In genomic region chr3:26280517-26280916, GRCh38 we compare ENCODE assay signal across 21 cellular contexts.
A peak's percentile ranks its signal among the peaks of the same experiment; 100 is the strongest.
DNase-seq lines count a peak whose midpoint lies in the region; ATAC-seq and TF ChIP-seq lines count a peak whose summit lies in the region.
"Had no signal": no experiment of that assay in that cellular context is flagged by ENCODE, and none has a peak within 500 bp of the region (broad histone marks: within the 10 kb centered on the region; RNA-seq: fewer than 3 reads in every experiment).

No MANE protein-coding gene starts in this region.

- no peaks in the 10 kb centered on the region for H3K36me3 Mint-ChIP-seq in activated T-helper 17 cell treated with anti-CD3 and anti-CD28 coated beads, Interleukin-2, amount 50 U/mL, for 72 hours (ENCODE audit: low read depth)
- H3K36me3 Mint-ChIP-seq in osteocyte (ENCODE audit: unreplicated experiment): no peaks in the 10 kb centered on the region

- H3K27me3 ChIP-seq in trophoblast cell (ENCODE audit: insufficient read depth, low read length): no peaks in the 10 kb centered on the region
- H3K27me3 ChIP-seq: ascending aorta, transverse colon had no signal

- H3K27ac Mint-ChIP-seq in activated T-helper 17 cell treated with anti-CD3 and anti-CD28 coated beads, Interleukin-2, amount 50 U/mL, for 72 hours: no peak overlapping the region
- no peak overlapping the region for H3K27ac Mint-ChIP-seq in osteocyte (ENCODE audit: unreplicated experiment)
- H3K27ac Mint-ChIP-seq: activated CD8-positive, alpha-beta T cell treated with anti-CD3 and anti-CD28 coated beads for 36 hours; natural killer cell; stimulated activated naive CD8-positive, alpha-beta T cell treated with anti-CD3 and anti-CD28 coated beads, Interleukin-15, amount 100 ng/mL, for 72 hours had no signal

- TF ChIP-seq POLR2A in NB4 (IDR thresholded peaks at IDR 0.05; ENCODE audit: extremely low read depth, insufficient read length): no peak

- H3K4me1 Mint-ChIP-seq in activated T-helper 17 cell treated with anti-CD3 and anti-CD28 coated beads, Interleukin-2, amount 50 U/mL, for 72 hours: no peaks in the 10 kb centered on the region
- H3K4me1 Mint-ChIP-seq in osteocyte (ENCODE audit: unreplicated experiment): no peaks in the 10 kb centered on the region
- H3K4me1 Mint-ChIP-seq: natural killer cell; stimulated activated naive CD8-positive, alpha-beta T cell treated with anti-CD3 and anti-CD28 coated beads, Interleukin-15, amount 100 ng/mL, for 72 hours had no signal

- peaks cover 2 to 4% of the 10 kb centered on the region in 2 experiments for H3K4me1 ChIP-seq in trophoblast cell (ENCODE audit: control insufficient read depth in 1 of 2, insufficient read depth in 2 of 2, low read length in 2 of 2)
- H3K4me1 ChIP-seq: ascending aorta, transverse colon had no signal

- H3K18ac ChIP-seq in trophoblast cell (ENCODE audit: low read length): no peak overlapping the region

- no peak overlapping the region for H4K12ac ChIP-seq in trophoblast cell (ENCODE audit: low read depth, low read length)

- intact Hi-C loops in sciatic nerve (cut with DNase I): no loop called here

- H3K14ac ChIP-seq in trophoblast cell (ENCODE audit: low read length): no peak overlapping the region

- H3K79me2 ChIP-seq in trophoblast cell (ENCODE audit: control insufficient read depth, insufficient read depth, low read length, poor library complexity): no peaks in the 10 kb centered on the region

- H3K9me3 Mint-ChIP-seq in activated T-helper 17 cell treated with anti-CD3 and anti-CD28 coated beads, Interleukin-2, amount 50 U/mL, for 72 hours: peaks cover 21% of the 10 kb centered on the region
- H3K9me3 Mint-ChIP-seq in osteocyte (ENCODE audit: unreplicated experiment): peaks cover 26% of the 10 kb centered on the region

- no peak overlapping the region for H3K9ac ChIP-seq in trophoblast cell (ENCODE audit: low read length)

- no peak overlapping the region for H2BK12ac ChIP-seq in trophoblast cell (ENCODE audit: low read length)

- ATAC-seq in sciatic nerve: no peak
- no peak for ATAC-seq in activated T-helper 17 cell treated with anti-CD3 and anti-CD28 coated beads, Interleukin-2, amount 50 U/mL, for 72 hours (replicated peaks)
- ATAC-seq: activated CD8-positive, alpha-beta T cell treated with anti-CD3 and anti-CD28 coated beads for 36 hours; activated T-cell treated with anti-CD3 and anti-CD28 coated beads, Interleukin-2, amount 50 U/mL, for 4 hours; natural killer cell; stimulated activated naive CD8-positive, alpha-beta T cell treated with anti-CD3 and anti-CD28 coated beads, Interleukin-15, amount 100 ng/mL, for 72 hours had no signal

- no peak overlapping the region for H4K8ac ChIP-seq in trophoblast cell (ENCODE audit: low read depth, low read length)

- H3K79me1 ChIP-seq in trophoblast cell (ENCODE audit: low read length): peaks cover 5% of the 10 kb centered on the region

- DNase-seq in NCI-H82 (lab: John Stamatoyannopoulos, UW): peak; percentile 0
- no peak for DNase-seq in NCI-H82 treated with DMSO at 0.1 percent for 48 hours (lab: John Stamatoyannopoulos, UW; ENCODE audit: unreplicated experiment)
- DNase-seq in NB4 (ENCODE audit: low read depth): peak; percentile 2
- no peak for DNase-seq in epithelial cell of proximal tubule (ENCODE audit: low read depth)
- DNase-seq in trophoblast cell: no peak
- DNase-seq in sciatic nerve (ENCODE audit: low spot score): no peak
- no peak for DNase-seq in osteocyte (ENCODE audit: extremely low spot score, unreplicated experiment)
- DNase-seq: activated CD8-positive, alpha-beta T cell treated with anti-CD3 and anti-CD28 coated beads for 36 hours; activated naive CD4-positive, alpha-beta T cell treated with anti-CD3 and anti-CD28 coated beads, Interleukin-2, amount 50 U/mL, for 16 hours; activated T-cell treated with anti-CD3 and anti-CD28 coated beads, Interleukin-2, amount 50 U/mL, for 4 hours; effector memory CD4-positive, alpha-beta T cell; GF-D8; mesenchymal stem cell; natural killer cell; NCI-H2029 treated with DMSO at 0.1 percent for 48 hours; posterior cingulate gyrus; SHP77; stimulated activated naive CD8-positive, alpha-beta T cell treated with anti-CD3 and anti-CD28 coated beads, Interleukin-15, amount 100 ng/mL, for 72 hours; transverse colon had no signal

- WGBS in trophoblast cell (ENCODE audit: extremely low coverage, insufficient coverage, insufficient read length): no CpG with 5 or more reads among the region's 2 CpGs

- no peak overlapping the region for H3K23ac ChIP-seq in trophoblast cell (ENCODE audit: low read length)

- no peak overlapping the region for H3K4me2 ChIP-seq in trophoblast cell (ENCODE audit: low read length)

- no peaks in the 10 kb centered on the region for H3K36me3 ChIP-seq in trophoblast cell (ENCODE audit: control insufficient read depth in 1 of 2, insufficient read depth in 2 of 2, low read length in 2 of 2)
- H3K36me3 ChIP-seq: ascending aorta, transverse colon had no signal

- peak; percentile 12 for TF ChIP-seq CTCF in NB4 (IDR thresholded peaks at IDR 0.05; ENCODE audit: low read depth, low read length)
- TF ChIP-seq CTCF in epithelial cell of proximal tubule (conservative IDR thresholded peaks at IDR 0.05; ENCODE audit: low read depth, low read length): peak; percentile 7
- no peak for TF ChIP-seq CTCF in osteocyte (IDR thresholded peaks at IDR 0.05)

- H3K4me3 ChIP-seq in NB4 (ENCODE audit: low read depth, low read length): no peak overlapping the region
- H3K4me3 ChIP-seq in epithelial cell of proximal tubule (ENCODE audit: low read depth, low read length): no peak overlapping the region
- H3K4me3 ChIP-seq in trophoblast cell (ENCODE audit: low read depth, low read length): no peak overlapping the region
- H3K4me3 ChIP-seq: ascending aorta, transverse colon had no signal

- H2AFZ ChIP-seq in trophoblast cell (ENCODE audit: insufficient read depth, low read length, poor library complexity): no peak overlapping the region

- H4K91ac ChIP-seq in trophoblast cell (ENCODE audit: low read depth, low read length): no peak overlapping the region

- H3K9me3 ChIP-seq in trophoblast cell (ENCODE audit: insufficient read depth, low read depth, low read length): peaks cover 6% of the 10 kb centered on the region

- no peak overlapping the region for H2AK5ac ChIP-seq in trophoblast cell (ENCODE audit: low read length)

- H2BK120ac ChIP-seq in trophoblast cell (ENCODE audit: insufficient read depth, low read length, poor library complexity): no peak overlapping the region

- peak overlapping the region; percentile 45 for H3K27ac ChIP-seq in trophoblast cell (ENCODE audit: low read depth, low read length)
- H3K27ac ChIP-seq: ascending aorta, transverse colon had no signal

- H2BK5ac ChIP-seq in trophoblast cell (ENCODE audit: low read depth, low read length, poor library complexity): no peak overlapping the region

- H3K4ac ChIP-seq in trophoblast cell (ENCODE audit: low read depth, low read length): no peak overlapping the region

- no peaks in the 10 kb centered on the region for H3K27me3 Mint-ChIP-seq in activated T-helper 17 cell treated with anti-CD3 and anti-CD28 coated beads, Interleukin-2, amount 50 U/mL, for 72 hours
- no peaks in the 10 kb centered on the region for H3K27me3 Mint-ChIP-seq in osteocyte (ENCODE audit: unreplicated experiment)
- H3K27me3 Mint-ChIP-seq: activated CD8-positive, alpha-beta T cell treated with anti-CD3 and anti-CD28 coated beads for 36 hours; stimulated activated naive CD8-positive, alpha-beta T cell treated with anti-CD3 and anti-CD28 coated beads, Interleukin-15, amount 100 ng/mL, for 72 hours had no signal

- no peak overlapping the region for H3K4me3 Mint-ChIP-seq in activated T-helper 17 cell treated with anti-CD3 and anti-CD28 coated beads, Interleukin-2, amount 50 U/mL, for 72 hours
- H3K4me3 Mint-ChIP-seq in osteocyte (ENCODE audit: unreplicated experiment): no peak overlapping the region
- H3K4me3 Mint-ChIP-seq: activated CD8-positive, alpha-beta T cell treated with anti-CD3 and anti-CD28 coated beads for 36 hours; activated T-cell treated with anti-CD3 and anti-CD28 coated beads, Interleukin-2, amount 50 U/mL, for 4 hours; natural killer cell; stimulated activated naive CD8-positive, alpha-beta T cell treated with anti-CD3 and anti-CD28 coated beads, Interleukin-15, amount 100 ng/mL, for 72 hours had no signal

Comparison
In these comparisons a context has a peak if more than half of its experiments do, and no peak if none do; other contexts are left out.
1. DNase-seq: peak in NCI-H82 (single experiment) and NB4 (single experiment); none in NCI-H82 treated with DMSO at 0.1 percent for 48 hours (single experiment), epithelial cell of proximal tubule (single experiment), trophoblast cell (0 of 2), sciatic nerve (single experiment) and osteocyte (single experiment).